ENCODE assay signal across 8 cellular contexts in genomic region chr9:120842685-120843485, GRCh38. TPM values are rescaled to one million over a fixed set of nuclear protein-coding genes. Genes with fewer than 3 reads are reported as not detected.
A peak's percentile ranks its signal among the peaks of the same experiment; 100 is the strongest.
DNase-seq lines count a peak whose midpoint lies in the region; ATAC-seq and TF ChIP-seq lines count a peak whose summit lies in the region.

Gene PSMD5, minus strand, starts transcription at chr9:120842922. Its CDS starts 13 bp downstream, at chr9:120842909.

- no peaks in the 10 kb centered on the region for H3K27me3 Mint-ChIP-seq in natural killer cell treated with Interleukin-12 subunit alpha and Interleukin-12 subunit beta and Interleukin-15 and Interleukin-18, amount 100 ng/mL, for 72 hours

- peak within 1 kb of the TSS; percentile 100 for H3K4me3 Mint-ChIP-seq in natural killer cell treated with Interleukin-12 subunit alpha and Interleukin-12 subunit beta and Interleukin-15 and Interleukin-18, amount 100 ng/mL, for 72 hours

- peak within 1 kb of the TSS; percentile 99 to 100 for H3K27ac Mint-ChIP-seq in natural killer cell treated with Interleukin-12 subunit alpha and Interleukin-12 subunit beta and Interleukin-15 and Interleukin-18, amount 100 ng/mL, for 72 hours

- no peaks in the 10 kb centered on the region for H3K9me3 ChIP-seq in RWPE2 (ENCODE audit: severe bottlenecking)

- ATAC-seq in GM21786 (IDR thresholded peaks at IDR 0.05; ENCODE audit: unreplicated experiment) = peak; percentile 100
- peak; percentile 98 for ATAC-seq in RWPE2 (ENCODE audit: low read depth)
- peak; percentile 99 to 100 for ATAC-seq in natural killer cell treated with Interleukin-12 subunit alpha and Interleukin-12 subunit beta and Interleukin-15 and Interleukin-18, amount 100 ng/mL, for 72 hours
- peak; percentile 95 for ATAC-seq in stimulated activated naive CD8-positive, alpha-beta T cell treated with anti-CD3 and anti-CD28 coated beads, Interleukin-15, Interleukin-2, amounts not matched to agents 100 U/mL and 50 U/mL, for 24 hours

- H3K27me3 ChIP-seq in RWPE2 (ENCODE audit: insufficient read depth, poor library complexity, severe bottlenecking) = no peaks in the 10 kb centered on the region

- peak within 1 kb of the TSS; percentile 77 for H3K27ac ChIP-seq in RWPE2 (ENCODE audit: poor library complexity, severe bottlenecking)

- H3K4me3 ChIP-seq in RWPE2 (ENCODE audit: severe bottlenecking) = peak within 1 kb of the TSS; percentile 75
- peak within 1 kb of the TSS; percentile 97 for H3K4me3 ChIP-seq in fibroblast of pulmonary artery (replicated peaks; ENCODE audit: low read depth, low read length)

- peaks cover 61 to 65% of the 10 kb centered on the region in 2 donors for H3K4me1 Mint-ChIP-seq in natural killer cell treated with Interleukin-12 subunit alpha and Interleukin-12 subunit beta and Interleukin-15 and Interleukin-18, amount 100 ng/mL, for 72 hours (ENCODE audit: low read depth in 2 of 2)

- DNase-seq in DMS79 (lab: John Stamatoyannopoulos, UW) (peak; percentile 98), Kasumi-1 (lab: John Stamatoyannopoulos, UW) (peak; percentile 98 to 99), RWPE2 (ENCODE audit: low spot score) (peak; percentile 99), fibroblast of pulmonary artery (ENCODE audit: low read depth) (peak; percentile 99)
- DNase-seq in activated effector memory CD4-positive, alpha-beta T cell treated with Interleukin-2 at 50 U/mL for 16 hours = peak; percentile 91
- peak; percentile 99 for DNase-seq in natural killer cell treated with Interleukin-12 subunit alpha and Interleukin-12 subunit beta and Interleukin-15 and Interleukin-18, amount 100 ng/mL, for 72 hours (ENCODE audit: low spot score)
- DNase-seq in stimulated activated naive CD8-positive, alpha-beta T cell treated with anti-CD3 and anti-CD28 coated beads, Interleukin-15, Interleukin-2, amounts not matched to agents 100 U/mL and 50 U/mL, for 24 hours = peak; percentile 97

- peaks cover 3% of the 10 kb centered on the region for H3K4me1 ChIP-seq in RWPE2 (ENCODE audit: insufficient read depth, poor library complexity, severe bottlenecking)

- H3K36me3 Mint-ChIP-seq in natural killer cell treated with Interleukin-12 subunit alpha and Interleukin-12 subunit beta and Interleukin-15 and Interleukin-18, amount 100 ng/mL, for 72 hours = peaks cover 14% of the 10 kb centered on the region

- TF ChIP-seq CTCF in RWPE2 (IDR thresholded peaks at IDR 0.05; ENCODE audit: poor library complexity, severe bottlenecking) (no peak), fibroblast of pulmonary artery (IDR thresholded peaks at IDR 0.05; ENCODE audit: low read length, missing control alignments) (no peak)

- H3K36me3 ChIP-seq in RWPE2 (ENCODE audit: low read depth) = peaks cover 21% of the 10 kb centered on the region

- H3K9me3 Mint-ChIP-seq in natural killer cell treated with Interleukin-12 subunit alpha and Interleukin-12 subunit beta and Interleukin-15 and Interleukin-18, amount 100 ng/mL, for 72 hours = no peaks in the 10 kb centered on the region

RNA-seq across cellular contexts. Expression of gene PSMD5, which starts in this region (rescaled TPM):
- total RNA-seq in natural killer cell treated with Interleukin-12 subunit alpha and Interleukin-12 subunit beta and Interleukin-15 and Interleukin-18, amount 100 ng/mL, for 72 hours = 10 to 100 TPM; 59.5 to 70.4 TPM

Comparison
In these comparisons a context has a peak if more than half of its experiments do, and no peak if none do; other contexts are left out.
1. Peak in every context shown above with its lines: DNase-seq, ATAC-seq, H3K4me3 ChIP-seq and H3K27ac ChIP-seq.